27 cellular contexts compared by ENCODE assay signal in genomic region chr13:111951982-111952565, GRCh38.
"Had no signal": no experiment of that assay in that cellular context is flagged by ENCODE, and none has a peak within 500 bp of the region (broad histone marks: within the 10 kb centered on the region; RNA-seq: fewer than 3 reads in every experiment).

No MANE protein-coding gene starts in this region.

- H3K36me3 ChIP-seq: left lung, ovary had no signal

- H3K4me1 Mint-ChIP-seq: activated CD4-positive, alpha-beta memory T cell treated with anti-CD3 and anti-CD28 coated beads, Interleukin-2, amount 10 ng/mL, durations not matched to agents 7 days and 5 days; activated CD4-positive, alpha-beta T cell treated with anti-CD3 and anti-CD28 coated beads, Interleukin-2, amount 10 ng/mL, durations not matched to agents 24 days and 14 days; activated naive CD8-positive, alpha-beta T cell treated with anti-CD3 and anti-CD28 coated beads, Interleukin-2, amount 10 ng/mL, durations not matched to agents 7 days and 5 days; activated T-helper 17 cell treated with anti-CD3 and anti-CD28 coated beads, Interleukin-2, amount 50 U/mL, for 72 hours; immature natural killer cell; stimulated activated memory B cell treated with anti-CD40 and anti-IgM and Interleukin-4, amounts not matched to agents 10 μg/mL and 1 μg/mL and 100 μg/mL, for 72 hours had no signal

- DNase-seq: activated CD4-positive, alpha-beta T cell treated with anti-CD3 and anti-CD28 coated beads, Interleukin-2, amount 10 ng/mL, durations not matched to agents 24 days and 14 days; activated naive CD4-positive, alpha-beta T cell treated with anti-CD3 and anti-CD28 coated beads for 36 hours; activated naive CD8-positive, alpha-beta T cell treated with anti-CD3 and anti-CD28 coated beads, Interleukin-2, amount 10 ng/mL, durations not matched to agents 7 days and 5 days; activated T-cell treated with anti-CD3 and anti-CD28 coated beads, Interleukin-2, amount 50 U/mL, for 24 hours; amniotic stem cell; cerebellar nuclear complex; erythroblast; foreskin keratinocyte; immature natural killer cell; kidney glomerular epithelial cell; mammary epithelial cell; midbrain; ovary; psoas muscle; right cardiac atrium; SK-N-SH; stimulated activated CD4-positive, alpha-beta T cell treated with anti-CD3 and anti-CD28 coated beads, Interleukin-2, amount 100 ng/mL, for 24 hours; trophoblast cell had no signal

- ATAC-seq: activated CD4-positive, CD25-positive, alpha-beta regulatory T cell treated with anti-CD3 and anti-CD28 coated beads, Interleukin-2, amount 50 U/mL, for 24 hours; activated T-helper 17 cell treated with anti-CD3 and anti-CD28 coated beads, Interleukin-2, amount 50 U/mL, for 72 hours; foreskin keratinocyte; left lung; natural killer cell treated with Interleukin-12 subunit alpha and Interleukin-12 subunit beta and Interleukin-15 and Interleukin-18, amount 100 ng/mL, for 72 hours; psoas muscle; right cardiac atrium; stimulated activated memory B cell treated with anti-CD40 and anti-IgM and Interleukin-4, amounts not matched to agents 10 μg/mL and 1 μg/mL and 100 μg/mL, for 72 hours had no signal

- H3K4me3 Mint-ChIP-seq: activated CD4-positive, alpha-beta memory T cell treated with anti-CD3 and anti-CD28 coated beads, Interleukin-2, amount 10 ng/mL, durations not matched to agents 7 days and 5 days; activated CD4-positive, alpha-beta T cell treated with anti-CD3 and anti-CD28 coated beads, Interleukin-2, amount 10 ng/mL, durations not matched to agents 24 days and 14 days; activated naive CD4-positive, alpha-beta T cell treated with anti-CD3 and anti-CD28 coated beads for 36 hours; activated naive CD8-positive, alpha-beta T cell treated with anti-CD3 and anti-CD28 coated beads, Interleukin-2, amount 10 ng/mL, durations not matched to agents 7 days and 5 days; activated T-cell treated with anti-CD3 and anti-CD28 coated beads, Interleukin-2, amount 50 U/mL, for 24 hours; activated T-helper 17 cell treated with anti-CD3 and anti-CD28 coated beads, Interleukin-2, amount 50 U/mL, for 72 hours; immature natural killer cell; natural killer cell treated with Interleukin-12 subunit alpha and Interleukin-12 subunit beta and Interleukin-15 and Interleukin-18, amount 100 ng/mL, for 72 hours; stimulated activated memory B cell treated with anti-CD40 and anti-IgM and Interleukin-4, amounts not matched to agents 10 μg/mL and 1 μg/mL and 100 μg/mL, for 72 hours had no signal

- H3K27me3 ChIP-seq: foreskin keratinocyte, hepatocyte, ovary had no signal

- H3K9me3 Mint-ChIP-seq: activated CD4-positive, alpha-beta T cell treated with anti-CD3 and anti-CD28 coated beads, Interleukin-2, amount 10 ng/mL, durations not matched to agents 24 days and 14 days; activated naive CD4-positive, alpha-beta T cell treated with anti-CD3 and anti-CD28 coated beads for 36 hours; activated T-helper 17 cell treated with anti-CD3 and anti-CD28 coated beads, Interleukin-2, amount 50 U/mL, for 72 hours; immature natural killer cell; natural killer cell treated with Interleukin-12 subunit alpha and Interleukin-12 subunit beta and Interleukin-15 and Interleukin-18, amount 100 ng/mL, for 72 hours had no signal

- H3K4me3 ChIP-seq: coronary artery, hepatocyte, left lung, ovary, psoas muscle had no signal

- H3K27me3 Mint-ChIP-seq: activated CD4-positive, alpha-beta memory T cell treated with anti-CD3 and anti-CD28 coated beads, Interleukin-2, amount 10 ng/mL, durations not matched to agents 7 days and 5 days; activated CD4-positive, alpha-beta T cell treated with anti-CD3 and anti-CD28 coated beads, Interleukin-2, amount 10 ng/mL, durations not matched to agents 24 days and 14 days; activated naive CD8-positive, alpha-beta T cell treated with anti-CD3 and anti-CD28 coated beads, Interleukin-2, amount 10 ng/mL, durations not matched to agents 7 days and 5 days; stimulated activated memory B cell treated with anti-CD40 and anti-IgM and Interleukin-4, amounts not matched to agents 10 μg/mL and 1 μg/mL and 100 μg/mL, for 72 hours had no signal

- H3K9ac ChIP-seq: SK-N-SH had no signal

- H3K27ac Mint-ChIP-seq: activated CD4-positive, alpha-beta memory T cell treated with anti-CD3 and anti-CD28 coated beads, Interleukin-2, amount 10 ng/mL, durations not matched to agents 7 days and 5 days; activated CD4-positive, alpha-beta T cell treated with anti-CD3 and anti-CD28 coated beads, Interleukin-2, amount 10 ng/mL, durations not matched to agents 24 days and 14 days; activated naive CD4-positive, alpha-beta T cell treated with anti-CD3 and anti-CD28 coated beads for 36 hours; activated naive CD8-positive, alpha-beta T cell treated with anti-CD3 and anti-CD28 coated beads, Interleukin-2, amount 10 ng/mL, durations not matched to agents 7 days and 5 days; activated T-cell treated with anti-CD3 and anti-CD28 coated beads, Interleukin-2, amount 50 U/mL, for 24 hours; activated T-helper 17 cell treated with anti-CD3 and anti-CD28 coated beads, Interleukin-2, amount 50 U/mL, for 72 hours; immature natural killer cell; natural killer cell treated with Interleukin-12 subunit alpha and Interleukin-12 subunit beta and Interleukin-15 and Interleukin-18, amount 100 ng/mL, for 72 hours; stimulated activated memory B cell treated with anti-CD40 and anti-IgM and Interleukin-4, amounts not matched to agents 10 μg/mL and 1 μg/mL and 100 μg/mL, for 72 hours had no signal

- H2AFZ ChIP-seq: hepatocyte had no signal

- H3K4me2 ChIP-seq: hepatocyte, SK-N-SH had no signal

- H3K36me3 Mint-ChIP-seq: activated naive CD8-positive, alpha-beta T cell treated with anti-CD3 and anti-CD28 coated beads, Interleukin-2, amount 10 ng/mL, durations not matched to agents 7 days and 5 days; immature natural killer cell; natural killer cell treated with Interleukin-12 subunit alpha and Interleukin-12 subunit beta and Interleukin-15 and Interleukin-18, amount 100 ng/mL, for 72 hours; stimulated activated memory B cell treated with anti-CD40 and anti-IgM and Interleukin-4, amounts not matched to agents 10 μg/mL and 1 μg/mL and 100 μg/mL, for 72 hours had no signal

- H3K9me3 ChIP-seq: psoas muscle, SK-N-SH had no signal

- H3K4me1 ChIP-seq: foreskin keratinocyte, left lung, psoas muscle had no signal

- H3K27ac ChIP-seq: coronary artery, foreskin keratinocyte, hepatocyte, left lung, ovary, psoas muscle, VCaP had no signal
